20 cellular contexts compared by ENCODE assay signal in genomic region chr19:19502281-19502680, GRCh38. TPM values are rescaled to one million over a fixed set of nuclear protein-coding genes. Genes with fewer than 3 reads are reported as not detected.
DNase-seq lines count a peak whose midpoint lies in the region; ATAC-seq, FAIRE-seq and TF ChIP-seq lines count a peak whose summit lies in the region.
"Had no signal": no experiment of that assay in that cellular context is flagged by ENCODE, and none has a peak within 500 bp of the region (broad histone marks: within the 10 kb centered on the region; RNA-seq: fewer than 3 reads in every experiment).

No MANE protein-coding gene starts in this region.

- no peak overlapping the region for H3K4me3 ChIP-seq in right cardiac atrium (ENCODE audit: low read length)
- no peak overlapping the region for H3K4me3 ChIP-seq in kidney (ENCODE audit: low read length in 2 of 2)
- no peak overlapping the region for H3K4me3 ChIP-seq in spleen
- H3K4me3 ChIP-seq: A549, GM23248 had no signal

- H3K36me3 ChIP-seq in kidney (ENCODE audit: control insufficient read depth in 1 of 2, insufficient read depth in 2 of 2, low read length in 2 of 2) (peaks cover 40 to 43% of the 10 kb centered on the region in 2 donors), spleen (peaks cover 3 to 100% (median 94%) of the 10 kb centered on the region in 6 donors)

- H3K4me1 ChIP-seq in right cardiac atrium (ENCODE audit: control insufficient read depth, insufficient read depth, low read length) (no peaks in the 10 kb centered on the region), kidney (ENCODE audit: control insufficient read depth in 1 of 2, insufficient read depth in 1 of 2, low read depth in 1 of 2, low read length in 2 of 2) (no peaks in the 10 kb centered on the region), spleen (no peaks in the 10 kb centered on the region)
- H3K4me1 ChIP-seq: A549 had no signal

- intact Hi-C loops in right cardiac atrium (cut with DNase I) (no loop called here), left ventricle myocardium superior (cut with micrococcal nuclease) (no loop called here), kidney (cut with DNase I) (no loop called here), spleen (cut with DNase I; ENCODE audit: low total_unique reads) (no loop called here)

- H3K9me3 ChIP-seq in right cardiac atrium (ENCODE audit: control insufficient read depth, low read length): no peaks in the 10 kb centered on the region
- no peaks in the 10 kb centered on the region for H3K9me3 ChIP-seq in kidney (ENCODE audit: control insufficient read depth in 1 of 2, low read length in 2 of 2)
- no peaks in the 10 kb centered on the region for H3K9me3 ChIP-seq in spleen
- H3K9me3 ChIP-seq: A549 had no signal

- no peak for TF ChIP-seq CTCF in kidney (IDR thresholded peaks at IDR 0.05; ENCODE audit: borderline replicate concordance, extremely low read depth, insufficient read depth)
- TF ChIP-seq CTCF in spleen (IDR thresholded peaks at IDR 0.05 in 8 of 11, conservative IDR thresholded peaks at IDR 0.05 in 3 of 11): no peak

- WGBS in right cardiac atrium: 95% methylated on average over 19 of the region's 19 CpGs
- 94 to 98% (median 96%) methylated on average over 14 to 19 of the region's 19 CpGs for WGBS in spleen, 5 donors

- TF ChIP-seq POLR2A in spleen (IDR thresholded peaks at IDR 0.05): no peak

- no peak overlapping the region for H3K27ac ChIP-seq in right cardiac atrium (ENCODE audit: low read length)
- no peak overlapping the region for H3K27ac ChIP-seq in kidney (ENCODE audit: low read depth in 2 of 2, low read length in 2 of 2)
- no peak overlapping the region for H3K27ac ChIP-seq in spleen
- H3K27ac ChIP-seq: A549, GM23248 had no signal

- FAIRE-seq in kidney (lab: Jason Lieb, UNC): no peak
- FAIRE-seq: A549, GM12892 had no signal

- ATAC-seq in right cardiac atrium (no peak), left ventricle myocardium superior (no peak)
- ATAC-seq: A549, HCT116 had no signal

- no peak overlapping the region for H3K9ac ChIP-seq in kidney (ENCODE audit: low read length in 2 of 2)
- H3K9ac ChIP-seq: GM23248 had no signal

- DNase-seq in right cardiac atrium: peak in 2 of 3 donors; percentile 26 to 55
- no peak for DNase-seq in left ventricle myocardium superior
- peak; percentile 71 for DNase-seq in kidney
- DNase-seq in spleen: peak; percentile 51
- no peak for DNase-seq in GM03348 (ENCODE audit: low spot score)
- no peak for DNase-seq in AG08396 (ENCODE audit: low spot score)
- DNase-seq: 8988T; ACHN; C1 segment of cervical spinal cord; Calu3; CD4-positive, alpha-beta memory T cell; COR-L47; DMS53; DMS79 treated with DMSO at 0.1 percent for 48 hours; GF-D8; GM23248; H9 had no signal

- H3K27me3 ChIP-seq in right cardiac atrium (ENCODE audit: control insufficient read depth, insufficient read depth) (no peaks in the 10 kb centered on the region), spleen (replicated peaks in 1 of 7) (no peaks in the 10 kb centered on the region)

RNA-seq across cellular contexts. Expression of gene TSSK6, which starts 13.1 kb away (rescaled TPM):
- total RNA-seq in right cardiac atrium: under 1 TPM; 0.28 to 0.97 (median 0.82) TPM
- polyA plus RNA-seq in right cardiac atrium: 0.77 TPM
- total RNA-seq in left ventricle myocardium superior: 0.67 TPM
- total RNA-seq in kidney: 3.7 TPM
- polyA plus RNA-seq in kidney (ENCODE audit: insufficient read depth, low read depth, low replicate concordance): 1.4 TPM
- 1 to 10 TPM; 2.3 to 5.6 (median 3.7) TPM for total RNA-seq in spleen
- 1 to 10 TPM; 1.7 to 3.3 (median 2.4) TPM for polyA plus RNA-seq in spleen

RNA-seq across cellular contexts. Expression of gene NDUFA13, which starts 13.7 kb away (rescaled TPM):
- total RNA-seq in right cardiac atrium (1,000 to 10,000 TPM in 1 of 4 donors, 100 to 1,000 TPM in 3; 785 to 1,013 (median 850) TPM), left ventricle myocardium superior (1,297 TPM), kidney (328 TPM), spleen (100 to 1,000 TPM in 4 of 7 donors, 10 to 100 TPM in 3; 24.0 to 216 (median 182) TPM)
- polyA plus RNA-seq in right cardiac atrium (1,226 TPM), kidney (ENCODE audit: insufficient read depth, low read depth, low replicate concordance) (627 TPM), spleen (100 to 1,000 TPM; 203 to 224 (median 204) TPM)

RNA-seq across cellular contexts. Expression of gene YJEFN3, which starts 26.4 kb away (rescaled TPM):
- 1 to 10 TPM; 1.3 to 4.3 (median 1.6) TPM for total RNA-seq in right cardiac atrium
- 2.9 TPM for polyA plus RNA-seq in right cardiac atrium
- 9.4 TPM for total RNA-seq in left ventricle myocardium superior
- 3.7 TPM for total RNA-seq in kidney
- 3.1 TPM for polyA plus RNA-seq in kidney (ENCODE audit: insufficient read depth, low read depth, low replicate concordance)
- total RNA-seq in spleen: 1 to 10 TPM; 1.3 to 4.8 (median 3.2) TPM
- 10 to 100 TPM; 10.4 to 22.7 (median 13.0) TPM for polyA plus RNA-seq in spleen
- total RNA-seq: GM23248 had no signal

RNA-seq across cellular contexts. Expression of gene CILP2, which starts 35.8 kb away (rescaled TPM):
- total RNA-seq in right cardiac atrium: under 1 TPM; 0.08 to 0.39 (median 0.22) TPM
- 0.05 TPM for polyA plus RNA-seq in right cardiac atrium
- total RNA-seq in left ventricle myocardium superior: 0.50 TPM
- 0.41 TPM for total RNA-seq in kidney
- polyA plus RNA-seq in kidney (ENCODE audit: insufficient read depth, low read depth, low replicate concordance): not detected
- total RNA-seq in spleen: 1 to 10 TPM in 1 of 7 donors, under 1 TPM in 5, not detected in 1; 0.36 to 1.3 (median 0.61) TPM
- polyA plus RNA-seq in spleen: under 1 TPM; 0.15 to 0.38 (median 0.35) TPM
- polyA plus RNA-seq: CD4-positive, alpha-beta memory T cell had no signal

Comparison
In these comparisons a context has a peak if more than half of its experiments do, and no peak if none do; other contexts are left out.
1. DNase-seq: peak in right cardiac atrium (2 of 3), kidney (single experiment) and spleen (single experiment); none in left ventricle myocardium superior (single experiment), GM03348 (single experiment) and AG08396 (single experiment).